In the genomic region with DNA sequence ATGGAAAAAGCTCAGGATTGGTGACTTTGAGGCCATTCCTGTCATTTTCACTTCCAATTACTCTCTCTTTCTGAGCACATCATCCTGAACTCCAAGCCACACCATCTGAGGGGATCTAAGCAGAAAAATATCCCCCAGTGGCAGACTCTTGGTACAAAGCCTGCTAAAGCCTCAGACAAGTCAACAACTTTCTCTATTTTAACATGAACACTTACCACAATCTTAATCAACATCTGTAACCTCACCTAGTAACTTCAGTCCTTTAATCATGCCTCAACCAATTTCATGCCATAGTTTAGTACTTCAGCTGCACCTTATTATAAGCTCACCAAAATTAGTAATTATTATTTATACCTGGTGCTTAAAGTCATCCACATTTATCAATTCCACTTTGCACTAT, we compare ENCODE assay signal across 1 cellular context.
TF ChIP-seq lines count a peak whose summit lies in the region.

No MANE protein-coding gene starts in this region.

TF ChIP-seq in WTC11, 78 proteins besides CTCF, POLR2A, EP300 and RAD21 (continued from another document):
- TF ChIP-seq ZNF671 (CRISPR knock-in tag; IDR thresholded peaks at IDR 0.05), result no peak
- TF ChIP-seq, protein P1, sequence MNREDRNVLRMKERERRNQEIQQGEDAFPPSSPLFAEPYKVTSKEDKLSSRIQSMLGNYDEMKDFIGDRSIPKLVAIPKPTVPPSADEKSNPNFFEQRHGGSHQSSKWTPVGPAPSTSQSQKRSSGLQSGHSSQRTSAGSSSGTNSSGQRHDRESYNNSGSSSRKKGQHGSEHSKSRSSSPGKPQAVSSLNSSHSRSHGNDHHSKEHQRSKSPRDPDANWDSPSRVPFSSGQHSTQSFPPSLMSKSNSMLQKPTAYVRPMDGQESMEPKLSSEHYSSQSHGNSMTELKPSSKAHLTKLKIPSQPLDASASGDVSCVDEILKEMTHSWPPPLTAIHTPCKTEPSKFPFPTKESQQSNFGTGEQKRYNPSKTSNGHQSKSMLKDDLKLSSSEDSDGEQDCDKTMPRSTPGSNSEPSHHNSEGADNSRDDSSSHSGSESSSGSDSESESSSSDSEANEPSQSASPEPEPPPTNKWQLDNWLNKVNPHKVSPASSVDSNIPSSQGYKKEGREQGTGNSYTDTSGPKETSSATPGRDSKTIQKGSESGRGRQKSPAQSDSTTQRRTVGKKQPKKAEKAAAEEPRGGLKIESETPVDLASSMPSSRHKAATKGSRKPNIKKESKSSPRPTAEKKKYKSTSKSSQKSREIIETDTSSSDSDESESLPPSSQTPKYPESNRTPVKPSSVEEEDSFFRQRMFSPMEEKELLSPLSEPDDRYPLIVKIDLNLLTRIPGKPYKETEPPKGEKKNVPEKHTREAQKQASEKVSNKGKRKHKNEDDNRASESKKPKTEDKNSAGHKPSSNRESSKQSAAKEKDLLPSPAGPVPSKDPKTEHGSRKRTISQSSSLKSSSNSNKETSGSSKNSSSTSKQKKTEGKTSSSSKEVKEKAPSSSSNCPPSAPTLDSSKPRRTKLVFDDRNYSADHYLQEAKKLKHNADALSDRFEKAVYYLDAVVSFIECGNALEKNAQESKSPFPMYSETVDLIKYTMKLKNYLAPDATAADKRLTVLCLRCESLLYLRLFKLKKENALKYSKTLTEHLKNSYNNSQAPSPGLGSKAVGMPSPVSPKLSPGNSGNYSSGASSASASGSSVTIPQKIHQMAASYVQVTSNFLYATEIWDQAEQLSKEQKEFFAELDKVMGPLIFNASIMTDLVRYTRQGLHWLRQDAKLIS (CRISPR knock-in tag; IDR thresholded peaks at IDR 0.05; ENCODE audit: borderline replicate concordance), result no peak
- TF ChIP-seq, protein P2, sequence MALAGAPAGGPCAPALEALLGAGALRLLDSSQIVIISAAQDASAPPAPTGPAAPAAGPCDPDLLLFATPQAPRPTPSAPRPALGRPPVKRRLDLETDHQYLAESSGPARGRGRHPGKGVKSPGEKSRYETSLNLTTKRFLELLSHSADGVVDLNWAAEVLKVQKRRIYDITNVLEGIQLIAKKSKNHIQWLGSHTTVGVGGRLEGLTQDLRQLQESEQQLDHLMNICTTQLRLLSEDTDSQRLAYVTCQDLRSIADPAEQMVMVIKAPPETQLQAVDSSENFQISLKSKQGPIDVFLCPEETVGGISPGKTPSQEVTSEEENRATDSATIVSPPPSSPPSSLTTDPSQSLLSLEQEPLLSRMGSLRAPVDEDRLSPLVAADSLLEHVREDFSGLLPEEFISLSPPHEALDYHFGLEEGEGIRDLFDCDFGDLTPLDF (CRISPR knock-in tag; IDR thresholded peaks at IDR 0.05), result no peak
- no peak for TF ChIP-seq SMAD4 (CRISPR knock-in tag; IDR thresholded peaks at IDR 0.05)
- no peak for TF ChIP-seq IRF2 (CRISPR knock-in tag; IDR thresholded peaks at IDR 0.05; ENCODE audit: borderline replicate concordance, low read depth)
- TF ChIP-seq NR3C1 (CRISPR knock-in tag; conservative IDR thresholded peaks at IDR 0.05; ENCODE audit: low read depth), result no peak
- TF ChIP-seq RELA (CRISPR knock-in tag; IDR thresholded peaks at IDR 0.05; ENCODE audit: borderline replicate concordance), result no peak
- TF ChIP-seq, protein P3, sequence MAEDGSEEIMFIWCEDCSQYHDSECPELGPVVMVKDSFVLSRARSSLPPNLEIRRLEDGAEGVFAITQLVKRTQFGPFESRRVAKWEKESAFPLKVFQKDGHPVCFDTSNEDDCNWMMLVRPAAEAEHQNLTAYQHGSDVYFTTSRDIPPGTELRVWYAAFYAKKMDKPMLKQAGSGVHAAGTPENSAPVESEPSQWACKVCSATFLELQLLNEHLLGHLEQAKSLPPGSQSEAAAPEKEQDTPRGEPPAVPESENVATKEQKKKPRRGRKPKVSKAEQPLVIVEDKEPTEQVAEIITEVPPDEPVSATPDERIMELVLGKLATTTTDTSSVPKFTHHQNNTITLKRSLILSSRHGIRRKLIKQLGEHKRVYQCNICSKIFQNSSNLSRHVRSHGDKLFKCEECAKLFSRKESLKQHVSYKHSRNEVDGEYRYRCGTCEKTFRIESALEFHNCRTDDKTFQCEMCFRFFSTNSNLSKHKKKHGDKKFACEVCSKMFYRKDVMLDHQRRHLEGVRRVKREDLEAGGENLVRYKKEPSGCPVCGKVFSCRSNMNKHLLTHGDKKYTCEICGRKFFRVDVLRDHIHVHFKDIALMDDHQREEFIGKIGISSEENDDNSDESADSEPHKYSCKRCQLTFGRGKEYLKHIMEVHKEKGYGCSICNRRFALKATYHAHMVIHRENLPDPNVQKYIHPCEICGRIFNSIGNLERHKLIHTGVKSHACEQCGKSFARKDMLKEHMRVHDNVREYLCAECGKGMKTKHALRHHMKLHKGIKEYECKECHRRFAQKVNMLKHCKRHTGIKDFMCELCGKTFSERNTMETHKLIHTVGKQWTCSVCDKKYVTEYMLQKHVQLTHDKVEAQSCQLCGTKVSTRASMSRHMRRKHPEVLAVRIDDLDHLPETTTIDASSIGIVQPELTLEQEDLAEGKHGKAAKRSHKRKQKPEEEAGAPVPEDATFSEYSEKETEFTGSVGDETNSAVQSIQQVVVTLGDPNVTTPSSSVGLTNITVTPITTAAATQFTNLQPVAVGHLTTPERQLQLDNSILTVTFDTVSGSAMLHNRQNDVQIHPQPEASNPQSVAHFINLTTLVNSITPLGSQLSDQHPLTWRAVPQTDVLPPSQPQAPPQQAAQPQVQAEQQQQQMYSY (CRISPR knock-in tag; IDR thresholded peaks at IDR 0.05), result no peak
- TF ChIP-seq, protein P4, sequence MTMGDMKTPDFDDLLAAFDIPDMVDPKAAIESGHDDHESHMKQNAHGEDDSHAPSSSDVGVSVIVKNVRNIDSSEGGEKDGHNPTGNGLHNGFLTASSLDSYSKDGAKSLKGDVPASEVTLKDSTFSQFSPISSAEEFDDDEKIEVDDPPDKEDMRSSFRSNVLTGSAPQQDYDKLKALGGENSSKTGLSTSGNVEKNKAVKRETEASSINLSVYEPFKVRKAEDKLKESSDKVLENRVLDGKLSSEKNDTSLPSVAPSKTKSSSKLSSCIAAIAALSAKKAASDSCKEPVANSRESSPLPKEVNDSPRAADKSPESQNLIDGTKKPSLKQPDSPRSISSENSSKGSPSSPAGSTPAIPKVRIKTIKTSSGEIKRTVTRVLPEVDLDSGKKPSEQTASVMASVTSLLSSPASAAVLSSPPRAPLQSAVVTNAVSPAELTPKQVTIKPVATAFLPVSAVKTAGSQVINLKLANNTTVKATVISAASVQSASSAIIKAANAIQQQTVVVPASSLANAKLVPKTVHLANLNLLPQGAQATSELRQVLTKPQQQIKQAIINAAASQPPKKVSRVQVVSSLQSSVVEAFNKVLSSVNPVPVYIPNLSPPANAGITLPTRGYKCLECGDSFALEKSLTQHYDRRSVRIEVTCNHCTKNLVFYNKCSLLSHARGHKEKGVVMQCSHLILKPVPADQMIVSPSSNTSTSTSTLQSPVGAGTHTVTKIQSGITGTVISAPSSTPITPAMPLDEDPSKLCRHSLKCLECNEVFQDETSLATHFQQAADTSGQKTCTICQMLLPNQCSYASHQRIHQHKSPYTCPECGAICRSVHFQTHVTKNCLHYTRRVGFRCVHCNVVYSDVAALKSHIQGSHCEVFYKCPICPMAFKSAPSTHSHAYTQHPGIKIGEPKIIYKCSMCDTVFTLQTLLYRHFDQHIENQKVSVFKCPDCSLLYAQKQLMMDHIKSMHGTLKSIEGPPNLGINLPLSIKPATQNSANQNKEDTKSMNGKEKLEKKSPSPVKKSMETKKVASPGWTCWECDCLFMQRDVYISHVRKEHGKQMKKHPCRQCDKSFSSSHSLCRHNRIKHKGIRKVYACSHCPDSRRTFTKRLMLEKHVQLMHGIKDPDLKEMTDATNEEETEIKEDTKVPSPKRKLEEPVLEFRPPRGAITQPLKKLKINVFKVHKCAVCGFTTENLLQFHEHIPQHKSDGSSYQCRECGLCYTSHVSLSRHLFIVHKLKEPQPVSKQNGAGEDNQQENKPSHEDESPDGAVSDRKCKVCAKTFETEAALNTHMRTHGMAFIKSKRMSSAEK (CRISPR knock-in tag; IDR thresholded peaks at IDR 0.05; ENCODE audit: borderline replicate concordance), result no peak
- TF ChIP-seq, protein P5, sequence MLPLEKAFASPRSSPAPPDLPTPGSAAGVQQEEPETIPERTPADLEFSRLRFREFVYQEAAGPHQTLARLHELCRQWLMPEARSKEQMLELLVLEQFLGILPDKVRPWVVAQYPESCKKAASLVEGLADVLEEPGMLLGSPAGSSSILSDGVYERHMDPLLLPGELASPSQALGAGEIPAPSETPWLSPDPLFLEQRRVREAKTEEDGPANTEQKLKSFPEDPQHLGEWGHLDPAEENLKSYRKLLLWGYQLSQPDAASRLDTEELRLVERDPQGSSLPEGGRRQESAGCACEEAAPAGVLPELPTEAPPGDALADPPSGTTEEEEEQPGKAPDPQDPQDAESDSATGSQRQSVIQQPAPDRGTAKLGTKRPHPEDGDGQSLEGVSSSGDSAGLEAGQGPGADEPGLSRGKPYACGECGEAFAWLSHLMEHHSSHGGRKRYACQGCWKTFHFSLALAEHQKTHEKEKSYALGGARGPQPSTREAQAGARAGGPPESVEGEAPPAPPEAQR (CRISPR knock-in tag; IDR thresholded peaks at IDR 0.05), result no peak
- no peak for TF ChIP-seq MYBL2 (CRISPR knock-in tag; IDR thresholded peaks at IDR 0.05)
TF ChIP-seq in WTC11: peak in this region for 0.
